ENCODE assay signal across 8 cellular contexts in genomic region chr22:20836987-20837823, GRCh38.
"Had no signal": no experiment of that assay in that cellular context is flagged by ENCODE, and none has a peak within 500 bp of the region (broad histone marks: within the 10 kb centered on the region; RNA-seq: fewer than 3 reads in every experiment).

No MANE protein-coding gene starts in this region.

- H3K27ac Mint-ChIP-seq: HFFc6 had no signal

- H3K4me3 ChIP-seq: GM23248, HAP-1 had no signal

- H3K9ac ChIP-seq: GM23248 had no signal

- H3K9me3 Mint-ChIP-seq: HFFc6, IgD-negative memory B cell had no signal

- H2AFZ ChIP-seq: GM23248 had no signal

- DNase-seq: GM23248, GOT3, H7, HFFc6 had no signal

- H3K9me3 ChIP-seq: HAP-1 had no signal

- ATAC-seq: HCT116, HepG2 had no signal

- H3K4me3 Mint-ChIP-seq: HFFc6, IgD-negative memory B cell had no signal

- H3K27ac ChIP-seq: GM23248 had no signal

- H3K27me3 Mint-ChIP-seq: IgD-negative memory B cell had no signal
